ENCODE assay signal across 21 cellular contexts in the genomic region with DNA sequence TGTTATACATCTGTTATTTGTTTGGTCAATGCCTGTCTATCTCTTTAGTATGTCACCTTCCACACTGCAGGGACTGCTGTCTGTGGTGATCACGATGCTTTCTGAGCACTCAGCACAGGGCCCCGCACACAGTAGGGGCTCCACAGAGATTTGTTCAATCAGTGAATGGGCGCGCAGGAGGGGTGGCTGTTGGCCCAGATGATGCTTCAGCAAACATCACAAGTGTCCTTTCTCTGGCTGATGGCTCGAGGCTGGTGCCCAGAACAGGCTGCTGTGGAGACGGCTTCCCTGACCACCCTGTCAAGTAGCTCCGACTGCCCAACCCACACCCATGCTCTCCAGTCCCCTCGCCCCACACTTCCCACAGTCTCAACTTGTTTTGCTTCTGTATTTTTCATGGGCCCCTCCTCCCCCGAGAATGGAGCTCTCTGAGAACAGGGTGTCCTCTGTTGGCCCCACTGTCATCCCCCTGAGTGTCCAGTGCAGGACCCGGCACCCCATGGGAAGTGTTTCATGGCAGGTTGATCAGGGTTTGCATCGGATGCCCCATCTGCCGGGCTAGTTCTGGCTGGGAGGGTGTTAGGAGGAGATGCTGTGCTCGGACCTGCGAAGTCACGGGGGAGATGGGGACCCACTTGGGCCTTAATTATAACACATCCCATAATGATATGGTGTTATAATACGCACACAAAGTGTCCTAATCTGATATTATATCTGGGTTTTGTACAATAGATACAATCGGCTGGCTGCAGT. TPM values are rescaled to one million over a fixed set of nuclear protein-coding genes. Genes with fewer than 3 reads are reported as not detected.
DNase-seq lines count a peak whose midpoint lies in the region; FAIRE-seq and TF ChIP-seq lines count a peak whose summit lies in the region.
"Had no signal": no experiment of that assay in that cellular context is flagged by ENCODE, and none has a peak within 500 bp of the region (broad histone marks: within the 10 kb centered on the region; RNA-seq: fewer than 3 reads in every experiment).

No MANE protein-coding gene starts in this region.

- no peak for TF ChIP-seq POLR2A in suprapubic skin (IDR thresholded peaks at IDR 0.05)

- H3K27me3 Mint-ChIP-seq in Caco-2 (ENCODE audit: insufficient read depth, unreplicated experiment): no peaks in the 10 kb centered on the region
- H3K27me3 Mint-ChIP-seq: activated naive CD8-positive, alpha-beta T cell; activated T-helper 17 cell treated with anti-CD3 and anti-CD28 coated beads, Interleukin-2, amount 50 U/mL, for 72 hours had no signal

- no peak for TF ChIP-seq CTCF in Caco-2 (IDR thresholded peaks at IDR 0.05; ENCODE audit: insufficient read depth in 1 of 2, low read depth in 1 of 2, low read length in 1 of 2, severe bottlenecking in 1 of 2, unreplicated experiment in 1 of 2)
- no peak for TF ChIP-seq CTCF in ascending aorta (IDR thresholded peaks at IDR 0.05)
- no peak for TF ChIP-seq CTCF in suprapubic skin (IDR thresholded peaks at IDR 0.05)
- TF ChIP-seq CTCF in D721Med (IDR thresholded peaks at IDR 0.05; ENCODE audit: insufficient read depth, missing control alignments): no peak
- no peak for TF ChIP-seq CTCF in dorsolateral prefrontal cortex (IDR thresholded peaks at IDR 0.05 in 54 of 56, conservative IDR thresholded peaks at IDR 0.05 in 2 of 56; ENCODE audit: low read depth in 1 of 56, partially characterized antibody in 56 of 56)

- H3K27me3 ChIP-seq in Caco-2 (replicated peaks; ENCODE audit: control insufficient read depth, insufficient read depth, low read length): no peaks in the 10 kb centered on the region
- H3K27me3 ChIP-seq in ascending aorta: no peaks in the 10 kb centered on the region
- H3K27me3 ChIP-seq in mesenchymal stem cell (ENCODE audit: control insufficient read depth in 1 of 2, insufficient read depth in 1 of 2, low read length in 2 of 2): no peaks in the 10 kb centered on the region
- no peaks in the 10 kb centered on the region for H3K27me3 ChIP-seq in suprapubic skin
- no peaks in the 10 kb centered on the region for H3K27me3 ChIP-seq in dorsolateral prefrontal cortex
- H3K27me3 ChIP-seq: heart right ventricle, right atrium auricular region had no signal

- no peak overlapping the region for H3K4me3 Mint-ChIP-seq in Caco-2 (ENCODE audit: unreplicated experiment)
- H3K4me3 Mint-ChIP-seq: activated naive CD8-positive, alpha-beta T cell; activated T-helper 17 cell treated with anti-CD3 and anti-CD28 coated beads, Interleukin-2, amount 50 U/mL, for 72 hours; naive thymus-derived CD8-positive, alpha-beta T cell; T-helper 2 cell treated with Interferon-gamma antibody and Interleukin-4, amounts not matched to agents 5 μg/mL and 100 μg/mL, for 36 hours had no signal

- H2BK5ac ChIP-seq in mesenchymal stem cell (ENCODE audit: low read depth, low read length, poor library complexity, severe bottlenecking): no peak overlapping the region

- TF ChIP-seq EP300 in suprapubic skin (IDR thresholded peaks at IDR 0.05): no peak

- H2BK120ac ChIP-seq in mesenchymal stem cell (ENCODE audit: low read depth, low read length): no peak overlapping the region

- H2BK15ac ChIP-seq in mesenchymal stem cell (ENCODE audit: low read depth, poor library complexity, severe bottlenecking): peak overlapping the region; percentile 60

- H3K23ac ChIP-seq in mesenchymal stem cell (ENCODE audit: low read length in 2 of 2): no peak overlapping the region

- no TSS peak for BruUV-seq in Caco-2 (replicated peaks; lab: Mats Ljungman, UMichigan)

- CTCF ChIA-PET in Caco-2 (lab: Charles Lee): no interaction called here

- H4K8ac ChIP-seq in mesenchymal stem cell (ENCODE audit: low read length): no peak overlapping the region

- H3K4me2 ChIP-seq in mesenchymal stem cell (ENCODE audit: low read length, poor library complexity, severe bottlenecking): no peak overlapping the region

- H3K14ac ChIP-seq in mesenchymal stem cell (ENCODE audit: low read length in 2 of 2): no peak overlapping the region

- H3K4me3 ChIP-seq in Caco-2 (ENCODE audit: low read depth, low read length) (no peak overlapping the region), ascending aorta (no peak overlapping the region), mesenchymal stem cell (ENCODE audit: insufficient read depth in 1 of 2, low read depth in 1 of 2, low read length in 2 of 2) (no peak overlapping the region), suprapubic skin (no peak overlapping the region), dorsolateral prefrontal cortex (no peak overlapping the region)
- H3K4me3 ChIP-seq: HAP-1, heart right ventricle, right atrium auricular region had no signal

- no peak for DNase-seq in Caco-2
- no peak for DNase-seq in ascending aorta (ENCODE audit: low spot score in 2 of 2)
- no peak for DNase-seq in mesenchymal stem cell
- DNase-seq in suprapubic skin (ENCODE audit: low spot score in 2 of 2): no peak
- no peak for DNase-seq in RPMI8226
- no peak for DNase-seq in D721Med (ENCODE audit: insufficient read length, low spot score)
- DNase-seq in dorsolateral prefrontal cortex: no peak
- DNase-seq in activated T-cell treated with anti-CD3 and anti-CD28 coated beads for 4 hours: no peak
- DNase-seq: C1 segment of cervical spinal cord; DMS 273 treated with DMSO at 0.1 percent for 48 hours; heart right ventricle; naive thymus-derived CD8-positive, alpha-beta T cell; NCI-H1694 treated with DMSO at 0.1 percent for 48 hours; NCI-H2171 treated with DMSO at 0.1 percent for 48 hours; NCI-H526 treated with DMSO at 0.1 percent for 48 hours had no signal

- peaks cover 9% of the 10 kb centered on the region for H3K9me3 Mint-ChIP-seq in Caco-2 (ENCODE audit: unreplicated experiment)
- H3K9me3 Mint-ChIP-seq: activated T-helper 17 cell treated with anti-CD3 and anti-CD28 coated beads, Interleukin-2, amount 50 U/mL, for 72 hours; naive thymus-derived CD8-positive, alpha-beta T cell; T-helper 2 cell treated with Interferon-gamma antibody and Interleukin-4, amounts not matched to agents 5 μg/mL and 100 μg/mL, for 36 hours had no signal

- peak overlapping the region; percentile 25 for H4K91ac ChIP-seq in mesenchymal stem cell (ENCODE audit: low read length)

- no peaks in the 10 kb centered on the region for H3K36me3 Mint-ChIP-seq in Caco-2 (ENCODE audit: insufficient read depth, unreplicated experiment)
- H3K36me3 Mint-ChIP-seq: activated naive CD8-positive, alpha-beta T cell; naive thymus-derived CD8-positive, alpha-beta T cell had no signal

- H3K27ac ChIP-seq in ascending aorta (peak overlapping the region; percentile 90 to 92), mesenchymal stem cell (ENCODE audit: low read length, poor library complexity, severe bottlenecking) (no peak overlapping the region), suprapubic skin (peak overlapping the region; percentile 6), dorsolateral prefrontal cortex (no peak overlapping the region)
- H3K27ac ChIP-seq: parathyroid adenoma had no signal

- H3K4me1 Mint-ChIP-seq in Caco-2 (ENCODE audit: low read depth, unreplicated experiment): peaks cover 34% of the 10 kb centered on the region

- no peak overlapping the region for H3K9ac ChIP-seq in mesenchymal stem cell (ENCODE audit: low read length)
- H3K9ac ChIP-seq: parathyroid adenoma had no signal

- H3K18ac ChIP-seq in mesenchymal stem cell (ENCODE audit: low read depth in 1 of 2, low read length in 2 of 2): peak overlapping the region; percentile 37 to 41

- no peak overlapping the region for H2AFZ ChIP-seq in mesenchymal stem cell (ENCODE audit: low read depth, low read length)
- H2AFZ ChIP-seq: parathyroid adenoma had no signal

- POLR2A ChIA-PET in Caco-2 (lab: Charles Lee): no interaction called here

- intact Hi-C loops in Caco-2 (cut with micrococcal nuclease; ENCODE audit: unreplicated experiment) (no loop called here), ascending aorta (cut with DNase I) (no loop called here), dorsolateral prefrontal cortex (cut with DNase I) (no loop called here)

- peaks cover 32% of the 10 kb centered on the region for H3K4me1 ChIP-seq in Caco-2
- peaks cover 4 to 27% of the 10 kb centered on the region in 2 donors for H3K4me1 ChIP-seq in ascending aorta
- peaks cover 38% of the 10 kb centered on the region for H3K4me1 ChIP-seq in mesenchymal stem cell (ENCODE audit: control insufficient read depth, insufficient read depth, low read depth, low read length)
- peaks cover 71% of the 10 kb centered on the region for H3K4me1 ChIP-seq in suprapubic skin
- H3K4me1 ChIP-seq: HAP-1, parathyroid adenoma had no signal

- H3K36me3 ChIP-seq in Caco-2 (ENCODE audit: control insufficient read depth, insufficient read depth, low read length) (no peaks in the 10 kb centered on the region), ascending aorta (no peaks in the 10 kb centered on the region), mesenchymal stem cell (ENCODE audit: control insufficient read depth in 1 of 2, insufficient read depth in 2 of 2, low read depth in 1 of 2, low read length in 2 of 2) (no peaks in the 10 kb centered on the region), suprapubic skin (no peaks in the 10 kb centered on the region)
- H3K36me3 ChIP-seq: HAP-1, heart right ventricle, right atrium auricular region had no signal

- peak overlapping the region; percentile 59 to 88 for H2BK12ac ChIP-seq in mesenchymal stem cell (ENCODE audit: low read length in 2 of 2)

- H3K27ac Mint-ChIP-seq in Caco-2 (ENCODE audit: unreplicated experiment): peak overlapping the region; percentile 10
- H3K27ac Mint-ChIP-seq: activated naive CD8-positive, alpha-beta T cell; activated T-helper 17 cell treated with anti-CD3 and anti-CD28 coated beads, Interleukin-2, amount 50 U/mL, for 72 hours; T-helper 2 cell treated with Interferon-gamma antibody and Interleukin-4, amounts not matched to agents 5 μg/mL and 100 μg/mL, for 36 hours had no signal

- FAIRE-seq in D721Med (lab: Jason Lieb, UNC): no peak

- no peaks in the 10 kb centered on the region for H3K79me1 ChIP-seq in mesenchymal stem cell (replicated peaks; ENCODE audit: low read length, poor library complexity, severe bottlenecking)

- no peak overlapping the region for H3K4ac ChIP-seq in mesenchymal stem cell (ENCODE audit: low read depth in 1 of 2, low read length in 2 of 2)

- H3K9me3 ChIP-seq in Caco-2 (no peaks in the 10 kb centered on the region), ascending aorta (no peaks in the 10 kb centered on the region), mesenchymal stem cell (ENCODE audit: control insufficient read depth, low read length) (peaks cover 11% of the 10 kb centered on the region), suprapubic skin (no peaks in the 10 kb centered on the region)
- H3K9me3 ChIP-seq: HAP-1, right atrium auricular region had no signal

- 94% methylated on average over 14 of the region's 17 CpGs for WGBS in mesenchymal stem cell
- WGBS in suprapubic skin: 87% methylated on average over 17 of the region's 17 CpGs

- no peak overlapping the region for H2AK5ac ChIP-seq in mesenchymal stem cell (ENCODE audit: low read length, severe bottlenecking)

RNA-seq across cellular contexts. Expression of gene CEBPB, which starts 32.1 kb away (rescaled TPM):
- 160 and 183 TPM in 2 replicates for total RNA-seq in Caco-2 (2022)
- total RNA-seq in ascending aorta: 360 TPM
- polyA plus RNA-seq in mesenchymal stem cell (2013, experiment 1 of 2): 130 TPM
- polyA plus RNA-seq in mesenchymal stem cell (2013, experiment 2 of 2): 131 TPM
- 10 to 100 TPM; 43.2 to 83.9 (median 69.2) TPM for total RNA-seq in suprapubic skin
- total RNA-seq in dorsolateral prefrontal cortex: 100 to 1,000 TPM in 1 of 120 experiments, 10 to 100 TPM in 119; 14.0 to 106 (median 35.0) TPM

Comparison
In these comparisons a context has a peak if more than half of its experiments do, and no peak if none do; other contexts are left out.
1. H3K27ac ChIP-seq: peak in ascending aorta (2 of 2) and suprapubic skin (single experiment); none in mesenchymal stem cell (single experiment) and dorsolateral prefrontal cortex (0 of 59).